Comparison of ENCODE assay signal across 20 cellular contexts in the genomic region with DNA sequence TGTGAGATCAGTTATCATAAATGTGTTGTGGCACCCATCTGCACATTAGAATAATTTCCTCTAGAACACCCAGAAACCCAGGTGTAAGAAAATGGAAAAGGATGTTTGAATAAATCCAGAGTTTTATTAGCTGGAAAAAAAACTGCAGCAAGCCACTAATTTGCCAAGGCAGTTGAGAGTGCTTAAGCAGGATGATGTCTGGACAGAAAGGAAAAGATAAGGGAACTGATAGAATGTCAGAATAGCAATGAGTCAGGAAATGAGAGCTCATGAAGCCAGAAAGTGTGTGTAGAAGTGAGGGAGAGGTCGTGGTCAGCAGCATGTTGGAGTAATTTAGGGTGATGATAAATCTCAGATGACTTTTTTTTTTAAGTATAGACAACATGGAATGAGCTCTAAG. TPM values are rescaled to one million over a fixed set of nuclear protein-coding genes. Genes with fewer than 3 reads are reported as not detected.
A peak's percentile ranks its signal among the peaks of the same experiment; 100 is the strongest.
DNase-seq lines count a peak whose midpoint lies in the region; FAIRE-seq and TF ChIP-seq lines count a peak whose summit lies in the region.
"Had no signal": no experiment of that assay in that cellular context is flagged by ENCODE, and none has a peak within 500 bp of the region (broad histone marks: within the 10 kb centered on the region; RNA-seq: fewer than 3 reads in every experiment).

No MANE protein-coding gene starts in this region.

- no peak for FAIRE-seq in frontal cortex (lab: Jason Lieb, UNC)
- FAIRE-seq: D721Med, GM12892 had no signal

- H3K4me3 ChIP-seq in SK-N-SH (ENCODE audit: low read depth in 2 of 2, low read length in 1 of 2) = no peak overlapping the region
- H3K4me3 ChIP-seq in fibroblast of the aortic adventitia (ENCODE audit: low read depth, low read length) = no peak overlapping the region

- CTCF ChIA-PET in SK-N-SH (lab: Yijun Ruan, JAX) = interaction anchor here (0.6 to 1.6 kb wide), 8 partner anchors 9 to 369 kb away, joined by 3 to 5 read pairs (median 4); no protein-coding TSS in a partner anchor

- no peak overlapping the region for H3K4me2 ChIP-seq in SK-N-SH

- no peak overlapping the region for H3K9ac ChIP-seq in SK-N-SH

- POLR2A ChIA-PET in SK-N-SH (lab: Yijun Ruan, JAX) = no interaction called here

- H2AFZ ChIP-seq in SK-N-SH (ENCODE audit: low read depth) = no peak overlapping the region

- H3K27me3 ChIP-seq in SK-N-SH (ENCODE audit: insufficient read depth) = no peaks in the 10 kb centered on the region

- H3F3A ChIP-seq in SK-N-SH (replicated peaks; ENCODE audit: insufficient read depth) = no peaks in the 10 kb centered on the region

- H4K20me1 ChIP-seq in SK-N-SH (ENCODE audit: insufficient read depth) = no peaks in the 10 kb centered on the region

- no peaks in the 10 kb centered on the region for H3K9me3 ChIP-seq in SK-N-SH

- no peaks in the 10 kb centered on the region for H3K79me2 ChIP-seq in SK-N-SH (ENCODE audit: insufficient read depth)

- H3K9me2 ChIP-seq in SK-N-SH = no peaks in the 10 kb centered on the region

- 0% methylated on average over 1 of the region's 1 CpG for WGBS in SK-N-SH (ENCODE audit: low lambda C conversion rate)

- TF ChIP-seq RAD21 in SK-N-SH (IDR thresholded peaks at IDR 0.05; ENCODE audit: low read length) = no peak

- no peaks in the 10 kb centered on the region for H3K36me3 ChIP-seq in SK-N-SH (replicated peaks in 1 of 2; ENCODE audit: control insufficient read depth in 1 of 2, insufficient read depth in 2 of 2, low read length in 1 of 2)

- H3K27ac ChIP-seq in SK-N-SH (ENCODE audit: low read depth in 2 of 2, low read length in 1 of 2) = peak overlapping the region in 1 of 2 experiments; percentile 41; a peak in 2 of 4 replicates
- H3K27ac ChIP-seq: HL-60 had no signal

- DNase-seq in M059J (ENCODE audit: low read depth) (peak; percentile 31), SK-N-SH (peak; percentile 32), fibroblast of the aortic adventitia (ENCODE audit: low read depth) (peak; percentile 30), islet precursor cell (no peak), NCI-H128 (lab: John Stamatoyannopoulos, UW; ENCODE audit: unreplicated experiment) (no peak), frontal cortex (ENCODE audit: low spot score in 2 of 2) (no peak)
- DNase-seq in activated T-cell treated with anti-CD3 and anti-CD28 coated beads, Interleukin-2, amount 50 U/mL, for 1 hour = no peak
- DNase-seq: CD8-positive, alpha-beta T cell; COR-L47; DMS153; DMS79 treated with DMSO at 0.1 percent for 48 hours; GDM1; HCEC 1CT had no signal

- TF ChIP-seq CTCF in SK-N-SH (IDR thresholded peaks at IDR 0.05) (no peak), fibroblast of the aortic adventitia (IDR thresholded peaks at IDR 0.05; ENCODE audit: insufficient read depth, low read length) (no peak)

- H3K4me1 ChIP-seq in SK-N-SH (ENCODE audit: control insufficient read depth in 1 of 2, insufficient read depth in 2 of 2, low read depth in 1 of 2, low read length in 1 of 2) = peaks cover 0 to 14% of the 10 kb centered on the region in 2 experiments; a peak in 2 of 4 replicates

- peak in 1 of 2 experiments; percentile 81; a peak in 2 of 4 replicates for TF ChIP-seq EP300 in SK-N-SH (IDR thresholded peaks at IDR 0.05; ENCODE audit: borderline replicate concordance in 1 of 2, low read depth in 1 of 2, low read length in 1 of 2)

TF ChIP-seq in SK-N-SH, 30 proteins besides CTCF, POLR2A, EP300 and RAD21:
- peak; percentile 18; the same call in 1 of the 2 replicates for TF ChIP-seq TCF12 (IDR thresholded peaks at IDR 0.05)
- no peak for TF ChIP-seq TAF1 (IDR thresholded peaks at IDR 0.05; ENCODE audit: borderline replicate concordance, low read depth, low read length)
- peak; percentile 88 for TF ChIP-seq RCOR1 (IDR thresholded peaks at IDR 0.05; ENCODE audit: low read length)
- 0 out of 2 replicates have a peak, but pooled peaks have one; percentile 35 for TF ChIP-seq FOXJ3 (CRISPR knock-in tag; IDR thresholded peaks at IDR 0.05)
- TF ChIP-seq SIN3A (IDR thresholded peaks at IDR 0.05; ENCODE audit: borderline replicate concordance, low read depth, low read length) = no peak
- peak; percentile 71 for TF ChIP-seq CHD2 (IDR thresholded peaks at IDR 0.05; ENCODE audit: low read length, partially characterized antibody)
- peak; percentile 76 for TF ChIP-seq GATA2 (CRISPR knock-in tag; IDR thresholded peaks at IDR 0.05)

RNA-seq across cellular contexts. Expression of gene NEUROG2, which starts 15.2 kb away (rescaled TPM):
- not detected in 2 replicates for total RNA-seq in M059J (2014; rRNA removed; shearing (Covaris generic))
- not detected in 2 replicates for polyA plus RNA-seq in SK-N-SH (2012; rRNA removed)
- 0.03 TPM in 1 of 2 replicates, not detected in the other for polyA plus RNA-seq in SK-N-SH (2012; cell fraction: cytosol; rRNA removed)
- polyA plus RNA-seq in SK-N-SH (2012; cell fraction: nucleus; rRNA removed) = 0.04 TPM in 1 of 2 replicates, not detected in the other
- total RNA-seq in fibroblast of the aortic adventitia (ENCODE audit: low replicate concordance) (not detected in 2 replicates), frontal cortex (36.7 TPM)
- total RNA-seq: A673; CD8-positive, alpha-beta T cell; H4 had no signal
- polyA plus RNA-seq: BJ, CD14-positive monocyte had no signal

Comparison
In these comparisons a context has a peak if more than half of its experiments do, and no peak if none do; other contexts are left out.
1. DNase-seq: peak in M059J (single experiment), SK-N-SH (single experiment) and fibroblast of the aortic adventitia (single experiment); none in islet precursor cell (single experiment), NCI-H128 (single experiment), activated T-cell treated with anti-CD3 and anti-CD28 coated beads, Interleukin-2, amount 50 U/mL, for 1 hour (single experiment) and frontal cortex (0 of 2).
2. RNA of gene NEUROG2, which starts 15.2 kb away (total RNA-seq): 36.7 TPM in frontal cortex (single experiment); not detected in M059J and not detected in fibroblast of the aortic adventitia; every median in the first group is over 10 times any median in the second.